Comparison of ENCODE assay signal across 1 cellular context in genomic region chr6:100719883-100720682, GRCh38.
TF ChIP-seq lines count a peak whose summit lies in the region.

No MANE protein-coding gene starts in this region.

TF ChIP-seq in K562, 482 proteins besides CTCF, POLR2A, EP300 and RAD21 (continued from another document and continues in another):
- TF ChIP-seq CHD4 (IDR thresholded peaks at IDR 0.05; ENCODE audit: insufficient read depth, insufficient replicate concordance, low read depth, low read length, poor library complexity, severe bottlenecking) (no peak), MEIS2 (IDR thresholded peaks at IDR 0.05; ENCODE audit: partially characterized antibody) (peak; percentile 39), NCOR1 (IDR thresholded peaks at IDR 0.05) (peak; percentile 57), VEZF1 (CRISPR knock-in tag; IDR thresholded peaks at IDR 0.05) (no peak), NR0B1 (IDR thresholded peaks at IDR 0.05; ENCODE audit: partially characterized antibody) (no peak), HDAC8 (tag; IDR thresholded peaks at IDR 0.05) (no peak), FIP1L1 (IDR thresholded peaks at IDR 0.05; ENCODE audit: low read depth, low read length, poor library complexity, severe bottlenecking) (no peak), ZNF232 (CRISPR knock-in tag; IDR thresholded peaks at IDR 0.05) (no peak), DEAF1 (CRISPR knock-in tag; IDR thresholded peaks at IDR 0.05) (0 out of 2 replicates have a peak, but pooled peaks have one; percentile 18), E2F8 (IDR thresholded peaks at IDR 0.05; ENCODE audit: low read depth, partially characterized antibody) (no peak), SMARCE1 (IDR thresholded peaks at IDR 0.05) (peak; percentile 67), PRDM10 (IDR thresholded peaks at IDR 0.05; ENCODE audit: partially characterized antibody) (no peak), DLX4 (CRISPR knock-in tag; IDR thresholded peaks at IDR 0.05) (no peak), ZSCAN32 (CRISPR knock-in tag; IDR thresholded peaks at IDR 0.05) (no peak), CREB5 (CRISPR knock-in tag; IDR thresholded peaks at IDR 0.05) (no peak), TAL1 (IDR thresholded peaks at IDR 0.05) (peak; percentile 70), ZNF57 (CRISPR knock-in tag; IDR thresholded peaks at IDR 0.05) (no peak), TCF3 (CRISPR knock-in tag; IDR thresholded peaks at IDR 0.05) (peak; percentile 47), CCNT2 (IDR thresholded peaks at IDR 0.05; ENCODE audit: borderline replicate concordance, extremely low read depth, insufficient read length, low read depth, low read length) (no peak), COPS2 (conservative IDR thresholded peaks at IDR 0.05) (no peak), RHOXF2B (CRISPR knock-in tag; conservative IDR thresholded peaks at IDR 0.05) (no peak), TAF7 (tag; IDR thresholded peaks at IDR 0.05) (no peak), ARID3A (IDR thresholded peaks at IDR 0.05; ENCODE audit: borderline replicate concordance, low read depth, low read length) (no peak), ZSCAN29 (IDR thresholded peaks at IDR 0.05) (no peak), ZNF518B (CRISPR knock-in tag; IDR thresholded peaks at IDR 0.05) (no peak), SOX6 (IDR thresholded peaks at IDR 0.05) (no peak), ZKSCAN1 (IDR thresholded peaks at IDR 0.05; ENCODE audit: low read depth, low read length) (no peak), STAT6 (CRISPR knock-in tag; IDR thresholded peaks at IDR 0.05) (no peak), ARNT (IDR thresholded peaks at IDR 0.05) (no peak), SMARCA4 (IDR thresholded peaks at IDR 0.05) (peak; percentile 60; the same call in 1 of the 2 replicates), FOXM1 (IDR thresholded peaks at IDR 0.05; ENCODE audit: low read depth) (0 out of 2 replicates have a peak, but pooled peaks have one; percentile 30), FOXM1 (CRISPR knock-in tag; IDR thresholded peaks at IDR 0.05; ENCODE audit: low read depth) (no peak), ID3 (CRISPR knock-in tag; IDR thresholded peaks at IDR 0.05) (no peak), ID3 (tag; IDR thresholded peaks at IDR 0.05) (peak; percentile 96)
